1 cellular context compared by ENCODE assay signal in the genomic region with DNA sequence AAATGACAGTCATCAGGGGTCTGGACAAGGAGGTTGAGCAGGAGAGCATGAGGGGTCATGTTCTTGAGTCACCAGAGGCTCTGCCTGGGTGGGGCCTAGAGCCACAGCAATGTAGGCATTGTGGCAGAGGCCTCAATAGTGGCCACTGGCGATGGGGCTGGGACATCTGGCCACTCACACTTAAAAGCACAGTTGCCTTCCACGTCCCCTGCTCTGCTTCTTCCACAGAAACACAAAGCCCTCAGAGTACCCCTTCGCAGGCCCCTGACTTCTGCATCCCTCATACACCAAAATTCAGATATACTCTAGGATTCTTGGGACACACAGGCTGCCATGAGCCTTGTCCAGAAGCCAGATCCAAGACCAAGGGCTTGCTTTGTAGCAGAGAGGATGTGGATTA.
TF ChIP-seq lines count a peak whose summit lies in the region.

No MANE protein-coding gene starts in this region.

TF ChIP-seq in H1, 55 proteins besides CTCF, POLR2A, EP300 and RAD21 (continued from another document):
- TF ChIP-seq SUZ12 (IDR thresholded peaks at IDR 0.05; ENCODE audit: low read length) (no peak), CHD2 (IDR thresholded peaks at IDR 0.05; ENCODE audit: low read length) (no peak), CBX5 (IDR thresholded peaks at IDR 0.05; ENCODE audit: low read depth, low read length) (no peak), SP4 (IDR thresholded peaks at IDR 0.05; ENCODE audit: low read length) (no peak), BRCA1 (IDR thresholded peaks at IDR 0.05; ENCODE audit: low read depth, low read length) (no peak), EZH2 (IDR thresholded peaks at IDR 0.05; ENCODE audit: low read depth, low read length, severe bottlenecking) (no peak)
- TF ChIP-seq, protein P1, sequence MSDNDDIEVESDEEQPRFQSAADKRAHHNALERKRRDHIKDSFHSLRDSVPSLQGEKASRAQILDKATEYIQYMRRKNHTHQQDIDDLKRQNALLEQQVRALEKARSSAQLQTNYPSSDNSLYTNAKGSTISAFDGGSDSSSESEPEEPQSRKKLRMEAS (IDR thresholded peaks at IDR 0.05), result no peak
- TF ChIP-seq, protein P2, sequence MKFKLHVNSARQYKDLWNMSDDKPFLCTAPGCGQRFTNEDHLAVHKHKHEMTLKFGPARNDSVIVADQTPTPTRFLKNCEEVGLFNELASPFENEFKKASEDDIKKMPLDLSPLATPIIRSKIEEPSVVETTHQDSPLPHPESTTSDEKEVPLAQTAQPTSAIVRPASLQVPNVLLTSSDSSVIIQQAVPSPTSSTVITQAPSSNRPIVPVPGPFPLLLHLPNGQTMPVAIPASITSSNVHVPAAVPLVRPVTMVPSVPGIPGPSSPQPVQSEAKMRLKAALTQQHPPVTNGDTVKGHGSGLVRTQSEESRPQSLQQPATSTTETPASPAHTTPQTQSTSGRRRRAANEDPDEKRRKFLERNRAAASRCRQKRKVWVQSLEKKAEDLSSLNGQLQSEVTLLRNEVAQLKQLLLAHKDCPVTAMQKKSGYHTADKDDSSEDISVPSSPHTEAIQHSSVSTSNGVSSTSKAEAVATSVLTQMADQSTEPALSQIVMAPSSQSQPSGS (IDR thresholded peaks at IDR 0.05; ENCODE audit: low read length), result no peak
